ENCODE assay signal across 9 cellular contexts in genomic region chr11:9568161-9568853, GRCh38. TPM values are rescaled to one million over a fixed set of nuclear protein-coding genes. Genes with fewer than 3 reads are reported as not detected.
DNase-seq lines count a peak whose midpoint lies in the region; ATAC-seq, FAIRE-seq and TF ChIP-seq lines count a peak whose summit lies in the region.
"Had no signal": no experiment of that assay in that cellular context is flagged by ENCODE, and none has a peak within 500 bp of the region (broad histone marks: within the 10 kb centered on the region; RNA-seq: fewer than 3 reads in every experiment).

No MANE protein-coding gene starts in this region.

- TF ChIP-seq CTCF in C4-2B (conservative IDR thresholded peaks at IDR 0.05) (no peak), Panc1 (IDR thresholded peaks at IDR 0.05) (no peak), esophagus muscularis mucosa (IDR thresholded peaks at IDR 0.05) (no peak), pancreas (IDR thresholded peaks at IDR 0.05) (no peak), GM13977 (IDR thresholded peaks at IDR 0.05; ENCODE audit: extremely low read depth, insufficient read depth, missing control alignments) (no peak)

- H3K4me3 ChIP-seq in Panc1 (ENCODE audit: low read depth in 2 of 2, low read length in 2 of 2), result no peak overlapping the region; a peak in 2 of 4 replicates
- H3K4me3 ChIP-seq in esophagus muscularis mucosa, result peak overlapping the region in 1 of 4 donors; percentile 31
- peak overlapping the region in 1 of 4 donors; percentile 12 for H3K4me3 ChIP-seq in pancreas

- TF ChIP-seq EP300 in esophagus muscularis mucosa (IDR thresholded peaks at IDR 0.05), result no peak

- no peak for TF ChIP-seq POLR2A in esophagus muscularis mucosa (IDR thresholded peaks at IDR 0.05; ENCODE audit: low read depth)

- H3K27ac ChIP-seq in C4-2B, result peak overlapping the region; percentile 41
- H3K27ac ChIP-seq in Panc1 (ENCODE audit: low read length), result peak overlapping the region; percentile 96
- peak overlapping the region; percentile 90 to 97 (median 92) for H3K27ac ChIP-seq in esophagus muscularis mucosa (replicated peaks in 1 of 4)
- H3K27ac ChIP-seq in pancreas, result peak overlapping the region; percentile 71 to 96 (median 90)

- 49% methylated on average over 8 of the region's 8 CpGs for WGBS in esophagus muscularis mucosa
- WGBS in pancreas, 2 donors, result 44% methylated on average over 8 of the region's 8 CpGs

- intact Hi-C loops in Panc1 (cut with micrococcal nuclease; ENCODE audit: unreplicated experiment), result loop anchor here (5.0 kb wide), 1 partner anchor 106 kb away; the partner anchor contains the start of gene ZNF143
- intact Hi-C loops in esophagus muscularis mucosa (cut with DNase I), result loop anchor here (5.0 kb wide), 1 partner anchor 36 kb away; no protein-coding TSS in a partner anchor
- intact Hi-C loops in pancreas (cut with DNase I), result no loop called here

- no peaks in the 10 kb centered on the region for H3K9me3 ChIP-seq in Panc1 (ENCODE audit: control insufficient read depth, insufficient read depth, low read depth, low read length)
- H3K9me3 ChIP-seq in esophagus muscularis mucosa, result no peaks in the 10 kb centered on the region
- H3K9me3 ChIP-seq in pancreas, result no peaks in the 10 kb centered on the region

- DNase-seq in Panc1 (ENCODE audit: low read depth, low spot score) (no peak), esophagus muscularis mucosa (ENCODE audit: extremely low spot score) (no peak), pancreas (no peak), DMS153 treated with DMSO at 0.1 percent for 48 hours (lab: John Stamatoyannopoulos, UW; ENCODE audit: unreplicated experiment) (no peak), GM13977 (ENCODE audit: low spot score) (no peak)
- DNase-seq in central memory CD4-positive, alpha-beta T cell, result no peak
- DNase-seq: NCI-H187 had no signal

- no peaks in the 10 kb centered on the region for H3K36me3 ChIP-seq in Panc1 (ENCODE audit: control insufficient read depth, insufficient read depth, low read length)
- no peaks in the 10 kb centered on the region for H3K36me3 ChIP-seq in esophagus muscularis mucosa
- H3K36me3 ChIP-seq in pancreas, result no peaks in the 10 kb centered on the region

- H3K27me3 ChIP-seq in Panc1 (ENCODE audit: control insufficient read depth, insufficient read depth, low read length) (no peaks in the 10 kb centered on the region), esophagus muscularis mucosa (no peaks in the 10 kb centered on the region), pancreas (no peaks in the 10 kb centered on the region)

- CTCF ChIA-PET in Panc1 (lab: Charles Lee), result interaction anchor here (0.6 to 1.7 kb wide), 2 partner anchors 34 to 45 kb away, joined by 3 to 4 read pairs; no protein-coding TSS in a partner anchor

- no peak for FAIRE-seq in pancreas (lab: Jason Lieb, UNC)

- no peak for ATAC-seq in Panc1
- no peak for ATAC-seq in pancreas
- no peak for ATAC-seq in HG03439 (IDR thresholded peaks at IDR 0.05; ENCODE audit: unreplicated experiment)

- POLR2A ChIA-PET in Panc1 (lab: Charles Lee), result interaction anchor here (0.6 to 1.3 kb wide), 3 partner anchors 33 to 186 kb away, joined by 3 to 6 read pairs (median 5); no protein-coding TSS in a partner anchor

- H3K4me1 ChIP-seq in Panc1 (ENCODE audit: control insufficient read depth, insufficient read depth, low read length) (peaks cover 70% of the 10 kb centered on the region), esophagus muscularis mucosa (peaks cover 52 to 70% (median 60%) of the 10 kb centered on the region in 4 donors), pancreas (peaks cover 30 to 34% (median 32%) of the 10 kb centered on the region in 3 donors)

- in situ Hi-C loops in Panc1 (cut with HindIII; ENCODE audit: low pct_unique_long_range_greater_than_20kb, low sequenced_read_pairs), result no loop called here
- in situ Hi-C loops in GM13977 (cut with MboI; ENCODE audit: low pct_unique_long_range_greater_than_20kb, low sequenced_read_pairs, unreplicated experiment), result no loop called here

- no TSS peak for BruUV-seq in Panc1 (replicated peaks; lab: Mats Ljungman, UMichigan)

RNA-seq across cellular contexts. Expression of gene WEE1, which starts 5.2 kb away (rescaled TPM):
- total RNA-seq in Panc1 (2021; ENCODE audit: unreplicated experiment), result 67.9 TPM
- 25.1 TPM for polyA plus RNA-seq in Panc1 (2012; ENCODE audit: insufficient read length)
- 10 to 100 TPM; 34.5 to 55.6 (median 41.6) TPM for total RNA-seq in esophagus muscularis mucosa
- total RNA-seq in pancreas, result 10 to 100 TPM in 1 of 6 donors, 1 to 10 TPM in 5; 4.2 to 10.7 (median 6.2) TPM
- 1 to 10 TPM; 2.6 to 7.8 TPM for polyA plus RNA-seq in pancreas

Comparison
In these comparisons a context has a peak if more than half of its experiments do, and no peak if none do; other contexts are left out.
1. H3K27ac ChIP-seq: peak in every context shown above with its lines; median percentile 96 in Panc1; 92 in esophagus muscularis mucosa; 90 in pancreas; 41 in C4-2B.
2. intact Hi-C loops: an anchor here in Panc1 (5.0 kb wide) and esophagus muscularis mucosa (5.0 kb wide); none called in pancreas.